ENCODE assay signal across 8 cellular contexts in genomic region chr5:68433921-68434879, GRCh38.
DNase-seq lines count a peak whose midpoint lies in the region; ATAC-seq and TF ChIP-seq lines count a peak whose summit lies in the region.

No MANE protein-coding gene starts in this region.

- H3K4me1 ChIP-seq in HEK293 (ENCODE audit: control insufficient read depth, insufficient read depth, low read length) (no peaks in the 10 kb centered on the region), MM.1S (ENCODE audit: low read length) (peaks cover 18% of the 10 kb centered on the region)

- H3K9me2 ChIP-seq in MM.1S (replicated peaks; ENCODE audit: insufficient read depth, low read length), result no peaks in the 10 kb centered on the region

- DNase-seq in GDM1 (lab: John Stamatoyannopoulos, UW) (peak; percentile 71), MM.1S (peak; percentile 97), mucosa of gallbladder (ENCODE audit: low spot score) (peak; percentile 84), WTC11 (ENCODE audit: low spot score) (no peak)
- peak; percentile 86 to 96 for DNase-seq in activated CD8-positive, alpha-beta memory T cell treated with anti-CD3 and anti-CD28 coated beads for 4 hours (ENCODE audit: low read depth in 2 of 2)
- DNase-seq in effector memory CD8-positive, alpha-beta T cell, result peak; percentile 74 to 81 (median 79)
- DNase-seq in stimulated activated CD8-positive, alpha-beta memory T cell treated with anti-CD3 and anti-CD28 coated beads, Interleukin-4, amount 100 ng/mL, for 24 hours (ENCODE audit: low read depth), result peak; percentile 92

- H3K27ac Mint-ChIP-seq in effector memory CD8-positive, alpha-beta T cell, result peak overlapping the region; percentile 83 to 94
- no peak overlapping the region for H3K27ac Mint-ChIP-seq in WTC11

- peaks cover 18 to 19% of the 10 kb centered on the region in 2 donors for H3K4me1 Mint-ChIP-seq in effector memory CD8-positive, alpha-beta T cell (ENCODE audit: low read depth in 2 of 2)
- H3K4me1 Mint-ChIP-seq in WTC11, result peaks cover 6% of the 10 kb centered on the region; the same call in 1 of the 2 replicates

- no peaks in the 10 kb centered on the region for H4K20me1 ChIP-seq in MM.1S (ENCODE audit: insufficient read depth, low read length)

- H3K27ac ChIP-seq in HEK293 (ENCODE audit: extremely low read depth, low read depth, low read length), result no peak overlapping the region
- H3K27ac ChIP-seq in MM.1S (ENCODE audit: low read length), result peak overlapping the region; percentile 64; the same call in 1 of the 2 replicates

- peak overlapping the region; percentile 26; the same call in 1 of the 2 replicates for H3K9ac ChIP-seq in MM.1S (ENCODE audit: low read length)

- H3K4me2 ChIP-seq in MM.1S (ENCODE audit: low read depth, low read length), result peak overlapping the region; percentile 78

- H3K27me3 Mint-ChIP-seq in effector memory CD8-positive, alpha-beta T cell, result no peaks in the 10 kb centered on the region
- no peaks in the 10 kb centered on the region; the same call in 1 of the 2 replicates for H3K27me3 Mint-ChIP-seq in WTC11 (ENCODE audit: low read depth)

- POLR2A ChIA-PET in HEK293 (lab: Yijun Ruan, JAX) (interaction anchor here (1.0 kb wide), 1 partner anchor 219 kb away, joined by 3 read pairs; the partner anchor contains the start of gene PIK3R1), WTC11 (lab: Charles Lee) (no interaction called here)

- H2AFZ ChIP-seq in MM.1S (ENCODE audit: low read length), result peak overlapping the region; percentile 39; the same call in 1 of the 2 replicates

- peaks cover 2% of the 10 kb centered on the region for H3K36me3 Mint-ChIP-seq in effector memory CD8-positive, alpha-beta T cell (ENCODE audit: insufficient read depth)
- no peaks in the 10 kb centered on the region for H3K36me3 Mint-ChIP-seq in WTC11

- H3K27me3 ChIP-seq in MM.1S (replicated peaks; ENCODE audit: insufficient read depth, low read length), result peaks cover 3% of the 10 kb centered on the region; the same call in 1 of the 2 replicates

- CTCF ChIA-PET in HEK293 (lab: Yijun Ruan, JAX), result interaction anchor here (0.6 to 0.7 kb wide), 2 partner anchors 72 to 354 kb away, joined by 3 read pairs; no protein-coding TSS in a partner anchor
- CTCF ChIA-PET in WTC11 (lab: Charles Lee), result interaction anchor here (1.1 kb wide), 1 partner anchor 148 kb away, joined by 3 read pairs; no protein-coding TSS in a partner anchor

- peak; percentile 96 for ATAC-seq in effector memory CD8-positive, alpha-beta T cell (replicated peaks)
- ATAC-seq in WTC11, result no peak; the same call in 1 of the 2 replicates

- H3K9me3 ChIP-seq in HEK293 (ENCODE audit: control insufficient read depth, insufficient read depth, low read depth, low read length), result no peaks in the 10 kb centered on the region
- H3K9me3 ChIP-seq in MM.1S (replicated peaks; ENCODE audit: insufficient read depth, low read length), result no peaks in the 10 kb centered on the region

- no peaks in the 10 kb centered on the region for H3K9me3 Mint-ChIP-seq in effector memory CD8-positive, alpha-beta T cell
- H3K9me3 Mint-ChIP-seq in WTC11, result no peaks in the 10 kb centered on the region

- H3K4me3 Mint-ChIP-seq in effector memory CD8-positive, alpha-beta T cell, result peak overlapping the region; percentile 76 to 77
- no peak overlapping the region for H3K4me3 Mint-ChIP-seq in WTC11

- H3F3A ChIP-seq in MM.1S (ENCODE audit: insufficient read depth, low read length), result peaks cover 16% of the 10 kb centered on the region

- TF ChIP-seq CTCF in HEK293 (tag by site-specific recombination; IDR thresholded peaks at IDR 0.05) (no peak), MM.1S (IDR thresholded peaks at IDR 0.05; ENCODE audit: low read length) (no peak), WTC11 (IDR thresholded peaks at IDR 0.05) (no peak)

- H3K36me3 ChIP-seq in HEK293 (ENCODE audit: control insufficient read depth in 2 of 2, insufficient read depth in 1 of 2, low read length in 2 of 2), result no peaks in the 10 kb centered on the region
- H3K36me3 ChIP-seq in MM.1S (replicated peaks; ENCODE audit: insufficient read depth, low read length), result no peaks in the 10 kb centered on the region

- H3K4me3 ChIP-seq in HEK293 (ENCODE audit: low read depth, low read length) (no peak overlapping the region), MM.1S (ENCODE audit: low read length) (peak overlapping the region; percentile 41)

- H3K79me2 ChIP-seq in MM.1S (ENCODE audit: low read length), result no peaks in the 10 kb centered on the region

TF ChIP-seq in HEK293, 187 proteins besides CTCF, POLR2A, EP300 and RAD21 (continues in another document):
- no peak for TF ChIP-seq ZBTB7A (tag by site-specific recombination; IDR thresholded peaks at IDR 0.05; ENCODE audit: low read depth)
- TF ChIP-seq SCRT1 (tag by site-specific recombination; IDR thresholded peaks at IDR 0.05; ENCODE audit: borderline replicate concordance), result no peak
- TF ChIP-seq ZNF426 (tag by site-specific recombination; IDR thresholded peaks at IDR 0.05), result no peak
- TF ChIP-seq ZBTB20 (tag by site-specific recombination; IDR thresholded peaks at IDR 0.05), result 0 out of 2 replicates have a peak, but pooled peaks have one; percentile 56
- TF ChIP-seq ZNF513 (tag by site-specific recombination; IDR thresholded peaks at IDR 0.05), result no peak
- no peak for TF ChIP-seq ZNF621 (tag by site-specific recombination; IDR thresholded peaks at IDR 0.05)

TF ChIP-seq in WTC11, 78 proteins besides CTCF, POLR2A, EP300 and RAD21 (continues in another document):
- TF ChIP-seq SOX15 (CRISPR knock-in tag; IDR thresholded peaks at IDR 0.05) (no peak), PREB (CRISPR knock-in tag; IDR thresholded peaks at IDR 0.05; ENCODE audit: borderline replicate concordance) (no peak), ZBTB21 (CRISPR knock-in tag; IDR thresholded peaks at IDR 0.05; ENCODE audit: borderline replicate concordance) (no peak), ATF1 (CRISPR knock-in tag; IDR thresholded peaks at IDR 0.05) (no peak), E2F5 (CRISPR knock-in tag; IDR thresholded peaks at IDR 0.05) (no peak), ETV6 (CRISPR knock-in tag; IDR thresholded peaks at IDR 0.05) (no peak)
- TF ChIP-seq, protein P1, sequence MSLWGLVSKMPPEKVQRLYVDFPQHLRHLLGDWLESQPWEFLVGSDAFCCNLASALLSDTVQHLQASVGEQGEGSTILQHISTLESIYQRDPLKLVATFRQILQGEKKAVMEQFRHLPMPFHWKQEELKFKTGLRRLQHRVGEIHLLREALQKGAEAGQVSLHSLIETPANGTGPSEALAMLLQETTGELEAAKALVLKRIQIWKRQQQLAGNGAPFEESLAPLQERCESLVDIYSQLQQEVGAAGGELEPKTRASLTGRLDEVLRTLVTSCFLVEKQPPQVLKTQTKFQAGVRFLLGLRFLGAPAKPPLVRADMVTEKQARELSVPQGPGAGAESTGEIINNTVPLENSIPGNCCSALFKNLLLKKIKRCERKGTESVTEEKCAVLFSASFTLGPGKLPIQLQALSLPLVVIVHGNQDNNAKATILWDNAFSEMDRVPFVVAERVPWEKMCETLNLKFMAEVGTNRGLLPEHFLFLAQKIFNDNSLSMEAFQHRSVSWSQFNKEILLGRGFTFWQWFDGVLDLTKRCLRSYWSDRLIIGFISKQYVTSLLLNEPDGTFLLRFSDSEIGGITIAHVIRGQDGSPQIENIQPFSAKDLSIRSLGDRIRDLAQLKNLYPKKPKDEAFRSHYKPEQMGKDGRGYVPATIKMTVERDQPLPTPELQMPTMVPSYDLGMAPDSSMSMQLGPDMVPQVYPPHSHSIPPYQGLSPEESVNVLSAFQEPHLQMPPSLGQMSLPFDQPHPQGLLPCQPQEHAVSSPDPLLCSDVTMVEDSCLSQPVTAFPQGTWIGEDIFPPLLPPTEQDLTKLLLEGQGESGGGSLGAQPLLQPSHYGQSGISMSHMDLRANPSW (CRISPR knock-in tag; conservative IDR thresholded peaks at IDR 0.05; ENCODE audit: low read depth), result no peak
- TF ChIP-seq, protein P2, sequence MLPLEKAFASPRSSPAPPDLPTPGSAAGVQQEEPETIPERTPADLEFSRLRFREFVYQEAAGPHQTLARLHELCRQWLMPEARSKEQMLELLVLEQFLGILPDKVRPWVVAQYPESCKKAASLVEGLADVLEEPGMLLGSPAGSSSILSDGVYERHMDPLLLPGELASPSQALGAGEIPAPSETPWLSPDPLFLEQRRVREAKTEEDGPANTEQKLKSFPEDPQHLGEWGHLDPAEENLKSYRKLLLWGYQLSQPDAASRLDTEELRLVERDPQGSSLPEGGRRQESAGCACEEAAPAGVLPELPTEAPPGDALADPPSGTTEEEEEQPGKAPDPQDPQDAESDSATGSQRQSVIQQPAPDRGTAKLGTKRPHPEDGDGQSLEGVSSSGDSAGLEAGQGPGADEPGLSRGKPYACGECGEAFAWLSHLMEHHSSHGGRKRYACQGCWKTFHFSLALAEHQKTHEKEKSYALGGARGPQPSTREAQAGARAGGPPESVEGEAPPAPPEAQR (CRISPR knock-in tag; IDR thresholded peaks at IDR 0.05), result no peak
- TF ChIP-seq, protein P3, sequence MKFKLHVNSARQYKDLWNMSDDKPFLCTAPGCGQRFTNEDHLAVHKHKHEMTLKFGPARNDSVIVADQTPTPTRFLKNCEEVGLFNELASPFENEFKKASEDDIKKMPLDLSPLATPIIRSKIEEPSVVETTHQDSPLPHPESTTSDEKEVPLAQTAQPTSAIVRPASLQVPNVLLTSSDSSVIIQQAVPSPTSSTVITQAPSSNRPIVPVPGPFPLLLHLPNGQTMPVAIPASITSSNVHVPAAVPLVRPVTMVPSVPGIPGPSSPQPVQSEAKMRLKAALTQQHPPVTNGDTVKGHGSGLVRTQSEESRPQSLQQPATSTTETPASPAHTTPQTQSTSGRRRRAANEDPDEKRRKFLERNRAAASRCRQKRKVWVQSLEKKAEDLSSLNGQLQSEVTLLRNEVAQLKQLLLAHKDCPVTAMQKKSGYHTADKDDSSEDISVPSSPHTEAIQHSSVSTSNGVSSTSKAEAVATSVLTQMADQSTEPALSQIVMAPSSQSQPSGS (CRISPR knock-in tag; IDR thresholded peaks at IDR 0.05; ENCODE audit: borderline replicate concordance, low read depth), result no peak
